1 cellular context compared by ENCODE assay signal in genomic region chr16:89023621-89024511, GRCh38.
TF ChIP-seq lines count a peak whose summit lies in the region.

No MANE protein-coding gene starts in this region.

TF ChIP-seq in WTC11, 78 proteins besides CTCF, POLR2A, EP300 and RAD21 (continued from another document):
- TF ChIP-seq, protein P1, sequence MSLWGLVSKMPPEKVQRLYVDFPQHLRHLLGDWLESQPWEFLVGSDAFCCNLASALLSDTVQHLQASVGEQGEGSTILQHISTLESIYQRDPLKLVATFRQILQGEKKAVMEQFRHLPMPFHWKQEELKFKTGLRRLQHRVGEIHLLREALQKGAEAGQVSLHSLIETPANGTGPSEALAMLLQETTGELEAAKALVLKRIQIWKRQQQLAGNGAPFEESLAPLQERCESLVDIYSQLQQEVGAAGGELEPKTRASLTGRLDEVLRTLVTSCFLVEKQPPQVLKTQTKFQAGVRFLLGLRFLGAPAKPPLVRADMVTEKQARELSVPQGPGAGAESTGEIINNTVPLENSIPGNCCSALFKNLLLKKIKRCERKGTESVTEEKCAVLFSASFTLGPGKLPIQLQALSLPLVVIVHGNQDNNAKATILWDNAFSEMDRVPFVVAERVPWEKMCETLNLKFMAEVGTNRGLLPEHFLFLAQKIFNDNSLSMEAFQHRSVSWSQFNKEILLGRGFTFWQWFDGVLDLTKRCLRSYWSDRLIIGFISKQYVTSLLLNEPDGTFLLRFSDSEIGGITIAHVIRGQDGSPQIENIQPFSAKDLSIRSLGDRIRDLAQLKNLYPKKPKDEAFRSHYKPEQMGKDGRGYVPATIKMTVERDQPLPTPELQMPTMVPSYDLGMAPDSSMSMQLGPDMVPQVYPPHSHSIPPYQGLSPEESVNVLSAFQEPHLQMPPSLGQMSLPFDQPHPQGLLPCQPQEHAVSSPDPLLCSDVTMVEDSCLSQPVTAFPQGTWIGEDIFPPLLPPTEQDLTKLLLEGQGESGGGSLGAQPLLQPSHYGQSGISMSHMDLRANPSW (CRISPR knock-in tag; conservative IDR thresholded peaks at IDR 0.05; ENCODE audit: low read depth), result no peak
- TF ChIP-seq, protein P2, sequence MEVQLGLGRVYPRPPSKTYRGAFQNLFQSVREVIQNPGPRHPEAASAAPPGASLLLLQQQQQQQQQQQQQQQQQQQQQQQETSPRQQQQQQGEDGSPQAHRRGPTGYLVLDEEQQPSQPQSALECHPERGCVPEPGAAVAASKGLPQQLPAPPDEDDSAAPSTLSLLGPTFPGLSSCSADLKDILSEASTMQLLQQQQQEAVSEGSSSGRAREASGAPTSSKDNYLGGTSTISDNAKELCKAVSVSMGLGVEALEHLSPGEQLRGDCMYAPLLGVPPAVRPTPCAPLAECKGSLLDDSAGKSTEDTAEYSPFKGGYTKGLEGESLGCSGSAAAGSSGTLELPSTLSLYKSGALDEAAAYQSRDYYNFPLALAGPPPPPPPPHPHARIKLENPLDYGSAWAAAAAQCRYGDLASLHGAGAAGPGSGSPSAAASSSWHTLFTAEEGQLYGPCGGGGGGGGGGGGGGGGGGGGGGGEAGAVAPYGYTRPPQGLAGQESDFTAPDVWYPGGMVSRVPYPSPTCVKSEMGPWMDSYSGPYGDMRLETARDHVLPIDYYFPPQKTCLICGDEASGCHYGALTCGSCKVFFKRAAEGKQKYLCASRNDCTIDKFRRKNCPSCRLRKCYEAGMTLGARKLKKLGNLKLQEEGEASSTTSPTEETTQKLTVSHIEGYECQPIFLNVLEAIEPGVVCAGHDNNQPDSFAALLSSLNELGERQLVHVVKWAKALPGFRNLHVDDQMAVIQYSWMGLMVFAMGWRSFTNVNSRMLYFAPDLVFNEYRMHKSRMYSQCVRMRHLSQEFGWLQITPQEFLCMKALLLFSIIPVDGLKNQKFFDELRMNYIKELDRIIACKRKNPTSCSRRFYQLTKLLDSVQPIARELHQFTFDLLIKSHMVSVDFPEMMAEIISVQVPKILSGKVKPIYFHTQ (CRISPR knock-in tag; IDR thresholded peaks at IDR 0.05), result no peak
TF ChIP-seq in WTC11: peak in this region for 0.
